21 cellular contexts compared by ENCODE assay signal in the genomic region with DNA sequence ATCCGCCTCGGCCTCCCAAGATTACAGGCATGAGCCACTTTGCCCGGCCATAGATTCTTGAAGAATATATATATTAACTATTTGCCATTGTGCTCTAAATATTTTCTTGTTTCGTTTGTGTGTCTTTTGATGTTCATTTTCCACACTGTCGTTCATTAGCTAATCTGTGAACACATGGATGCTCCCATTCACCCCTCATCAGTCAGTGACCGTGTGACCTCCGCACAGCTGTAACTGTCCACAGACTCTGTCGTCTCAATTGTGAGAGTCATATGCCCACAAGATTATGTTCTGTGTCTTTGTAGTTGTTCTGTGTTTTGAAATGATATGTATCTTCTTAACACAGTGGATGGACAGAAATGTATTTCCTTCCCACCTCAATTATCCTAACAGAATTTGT. TPM values are rescaled to one million over a fixed set of nuclear protein-coding genes. Genes with fewer than 3 reads are reported as not detected.
A peak's percentile ranks its signal among the peaks of the same experiment; 100 is the strongest.
DNase-seq lines count a peak whose midpoint lies in the region; ATAC-seq and TF ChIP-seq lines count a peak whose summit lies in the region.
"Had no signal": no experiment of that assay in that cellular context is flagged by ENCODE, and none has a peak within 500 bp of the region (broad histone marks: within the 10 kb centered on the region; RNA-seq: fewer than 3 reads in every experiment).

No MANE protein-coding gene starts in this region.

- H3K36me3 Mint-ChIP-seq in stimulated activated effector memory CD8-positive, alpha-beta T cell treated with anti-CD3 and anti-CD28 coated beads, Interleukin-12 subunit alpha, Interleukin-12 subunit beta, amount 100 ng/mL, for 72 hours, result no peaks in the 10 kb centered on the region
- H3K36me3 Mint-ChIP-seq: naive thymus-derived CD8-positive, alpha-beta T cell had no signal

- no peak for ATAC-seq in stimulated activated effector memory CD8-positive, alpha-beta T cell treated with anti-CD3 and anti-CD28 coated beads, Interleukin-12 subunit alpha, Interleukin-12 subunit beta, amount 100 ng/mL, for 72 hours
- ATAC-seq: activated T-cell treated with anti-CD3 and anti-CD28 coated beads, Interleukin-2, amount 50 U/mL, for 72 hours; naive thymus-derived CD8-positive, alpha-beta T cell had no signal

- H3F3A ChIP-seq in PC-9 (ENCODE audit: insufficient read depth, low read depth), result peaks cover 28% of the 10 kb centered on the region

- peaks cover 23% of the 10 kb centered on the region for H3K4me1 ChIP-seq in PC-9 (replicated peaks; ENCODE audit: insufficient read depth)
- H3K4me1 ChIP-seq in muscle layer of duodenum (ENCODE audit: control insufficient read depth in 1 of 2, insufficient read depth in 2 of 2, low read length in 2 of 2), result peaks cover 5 to 37% of the 10 kb centered on the region in 2 donors
- H3K4me1 ChIP-seq: colonic mucosa had no signal

- no peak overlapping the region for H2AFZ ChIP-seq in PC-9

- intact Hi-C loops in PC-9 (cut with micrococcal nuclease; ENCODE audit: unreplicated experiment), result no loop called here

- H3K9me3 ChIP-seq in PC-9 (ENCODE audit: insufficient read depth, low read depth), result no peaks in the 10 kb centered on the region
- H3K9me3 ChIP-seq in muscle layer of duodenum (ENCODE audit: control insufficient read depth in 1 of 2, low read length in 2 of 2), result no peaks in the 10 kb centered on the region
- H3K9me3 ChIP-seq: colonic mucosa had no signal

- no peaks in the 10 kb centered on the region for H3K79me2 ChIP-seq in PC-9 (ENCODE audit: low read depth)

- DNase-seq in PC-9 (no peak), coronary artery (ENCODE audit: low spot score) (no peak), NCI-H748 treated with DMSO at 0.1 percent for 48 hours (lab: John Stamatoyannopoulos, UW) (no peak), SW480 (ENCODE audit: low spot score) (no peak), NCI-H1092 treated with DMSO at 0.1 percent for 48 hours (lab: John Stamatoyannopoulos, UW) (no peak)
- DNase-seq in stimulated activated effector memory CD8-positive, alpha-beta T cell treated with anti-CD3 and anti-CD28 coated beads, Interleukin-12 subunit alpha, Interleukin-12 subunit beta, amount 100 ng/mL, for 72 hours (ENCODE audit: low spot score in 2 of 2), result no peak
- DNase-seq in activated CD8-positive, alpha-beta memory T cell treated with anti-CD3 and anti-CD28 coated beads for 24 hours, result no peak
- DNase-seq: activated CD4-positive, CD25-positive, alpha-beta regulatory T cell treated with anti-CD3 and anti-CD28 coated beads, Interleukin-2, amount 50 U/mL, for 72 hours; activated naive CD4-positive, alpha-beta T cell treated with anti-CD3 and anti-CD28 coated beads, Interleukin-2, amount 50 U/mL, for 16 hours; activated T-cell treated with anti-CD3 and anti-CD28 coated beads, Interleukin-2, amount 50 U/mL, for 72 hours; CD4-positive, alpha-beta T cell; colonic mucosa; DMS153; hippocampal formation; MM.1S; naive thymus-derived CD8-positive, alpha-beta T cell; NCI-H146; NCI-H2171; NCI-H69; SHP77 treated with DMSO at 0.1 percent for 48 hours had no signal

- no TSS peak for BruUV-seq in PC-9 (replicated peaks; lab: Mats Ljungman, UMichigan)

- H3K36me3 ChIP-seq in PC-9 (ENCODE audit: low read depth) (no peaks in the 10 kb centered on the region), muscle layer of duodenum (ENCODE audit: control insufficient read depth in 1 of 2, insufficient read depth in 2 of 2, low read length in 2 of 2) (no peaks in the 10 kb centered on the region)
- H3K36me3 ChIP-seq: colonic mucosa had no signal

- no peaks in the 10 kb centered on the region for H4K20me1 ChIP-seq in PC-9 (ENCODE audit: insufficient read depth)

- H3K4me2 ChIP-seq in PC-9, result peak overlapping the region; percentile 33; the same call in 1 of the 2 replicates

- H3K27ac ChIP-seq in PC-9, result no peak overlapping the region
- peak overlapping the region; percentile 86 to 87 for H3K27ac ChIP-seq in coronary artery
- peak overlapping the region; percentile 69 for H3K27ac ChIP-seq in muscle layer of duodenum (ENCODE audit: low read length)
- H3K27ac ChIP-seq: colonic mucosa had no signal

- POLR2A ChIA-PET in PC-9 (lab: Charles Lee; ENCODE audit: unreplicated experiment), result interaction anchor here (0.6 kb wide), 1 partner anchor 189 kb away, joined by 3 read pairs; no protein-coding TSS in a partner anchor

- H3K4me3 ChIP-seq in PC-9 (no peak overlapping the region), coronary artery (no peak overlapping the region), muscle layer of duodenum (ENCODE audit: low read depth in 1 of 2, low read length in 2 of 2) (no peak overlapping the region)
- H3K4me3 ChIP-seq: colonic mucosa had no signal

- H3K27me3 ChIP-seq in PC-9 (ENCODE audit: insufficient read depth, low read depth), result no peaks in the 10 kb centered on the region
- H3K27me3 ChIP-seq in muscle layer of duodenum (ENCODE audit: low read depth, low read length), result no peaks in the 10 kb centered on the region
- H3K27me3 ChIP-seq: colonic mucosa had no signal

- peaks cover 11% of the 10 kb centered on the region for H3K4me1 Mint-ChIP-seq in stimulated activated effector memory CD8-positive, alpha-beta T cell treated with anti-CD3 and anti-CD28 coated beads, Interleukin-12 subunit alpha, Interleukin-12 subunit beta, amount 100 ng/mL, for 72 hours

- peak overlapping the region; percentile 24 for H3K27ac Mint-ChIP-seq in stimulated activated effector memory CD8-positive, alpha-beta T cell treated with anti-CD3 and anti-CD28 coated beads, Interleukin-12 subunit alpha, Interleukin-12 subunit beta, amount 100 ng/mL, for 72 hours
- H3K27ac Mint-ChIP-seq: activated T-cell treated with anti-CD3 and anti-CD28 coated beads, Interleukin-2, amount 50 U/mL, for 72 hours; CD4-positive, alpha-beta T cell had no signal

- H3K9me2 ChIP-seq in PC-9 (ENCODE audit: insufficient read depth), result no peaks in the 10 kb centered on the region

- TF ChIP-seq CTCF in PC-9 (conservative IDR thresholded peaks at IDR 0.05), result no peak
- TF ChIP-seq CTCF in coronary artery (IDR thresholded peaks at IDR 0.05), result no peak

- no peaks in the 10 kb centered on the region for H3K9me3 Mint-ChIP-seq in stimulated activated effector memory CD8-positive, alpha-beta T cell treated with anti-CD3 and anti-CD28 coated beads, Interleukin-12 subunit alpha, Interleukin-12 subunit beta, amount 100 ng/mL, for 72 hours
- H3K9me3 Mint-ChIP-seq: activated T-cell treated with anti-CD3 and anti-CD28 coated beads, Interleukin-2, amount 50 U/mL, for 72 hours; CD4-positive, alpha-beta T cell; naive thymus-derived CD8-positive, alpha-beta T cell had no signal

- no peak overlapping the region for H3K4me3 Mint-ChIP-seq in stimulated activated effector memory CD8-positive, alpha-beta T cell treated with anti-CD3 and anti-CD28 coated beads, Interleukin-12 subunit alpha, Interleukin-12 subunit beta, amount 100 ng/mL, for 72 hours
- H3K4me3 Mint-ChIP-seq: activated T-cell treated with anti-CD3 and anti-CD28 coated beads, Interleukin-2, amount 50 U/mL, for 72 hours; CD4-positive, alpha-beta T cell; naive thymus-derived CD8-positive, alpha-beta T cell had no signal

- CTCF ChIA-PET in PC-9 (lab: Charles Lee), result interaction anchor here (0.5 kb wide), 1 partner anchor 413 kb away, joined by 3 read pairs; no protein-coding TSS in a partner anchor

RNA-seq across cellular contexts. Expression of a gene that starts 29.6 kb away (rescaled TPM):
- total RNA-seq in PC-9 (2021), result 48.5 and 48.7 TPM in 2 replicates
- total RNA-seq: CD4-positive, alpha-beta T cell; naive thymus-derived CD8-positive, alpha-beta T cell had no signal
